ENCODE assay signal across 18 cellular contexts in genomic region chr3:77354958-77355357, GRCh38.
DNase-seq lines count a peak whose midpoint lies in the region; ATAC-seq, FAIRE-seq and TF ChIP-seq lines count a peak whose summit lies in the region.
"Had no signal": no experiment of that assay in that cellular context is flagged by ENCODE, and none has a peak within 500 bp of the region (broad histone marks: within the 10 kb centered on the region; RNA-seq: fewer than 3 reads in every experiment).

No MANE protein-coding gene starts in this region.

- no peak overlapping the region for H3K18ac ChIP-seq in H9 (ENCODE audit: insufficient read length, low read depth, low read length)

- H3K4me2 ChIP-seq in keratinocyte (ENCODE audit: control insufficient read depth, extremely low read depth, insufficient read depth, low read depth, low read length) (no peak overlapping the region), H9 (ENCODE audit: insufficient read depth, insufficient read length, low read length) (no peak overlapping the region)

- H3K27ac ChIP-seq in keratinocyte (ENCODE audit: control insufficient read depth, insufficient read depth, low read length) (no peak overlapping the region), upper lobe of right lung (no peak overlapping the region), H9 (ENCODE audit: insufficient read length, low read depth, low read length) (no peak overlapping the region)
- H3K27ac ChIP-seq: C4-2B had no signal

- no peak overlapping the region for H3K4ac ChIP-seq in H9 (ENCODE audit: low read depth, low read length)

- peaks cover 11 to 14% of the 10 kb centered on the region in 2 experiments for H3K4me1 Mint-ChIP-seq in H9
- H3K4me1 Mint-ChIP-seq: CD4-positive, CD25-positive, alpha-beta regulatory T cell had no signal

- no peak overlapping the region for H3K4me3 Mint-ChIP-seq in H9
- H3K4me3 Mint-ChIP-seq: CD4-positive, CD25-positive, alpha-beta regulatory T cell; CD8-positive, alpha-beta T cell had no signal

- H3K56ac ChIP-seq in H9 (ENCODE audit: insufficient read length, low read depth, low read length) = no peak overlapping the region

- H2BK120ac ChIP-seq in H9 (ENCODE audit: low read depth, low read length, poor library complexity, severe bottlenecking) = no peak overlapping the region

- no peaks in the 10 kb centered on the region for H3K79me1 ChIP-seq in H9 (ENCODE audit: insufficient read depth, low read depth, low read length, poor library complexity, severe bottlenecking)

- H3T11ph ChIP-seq in H9 (ENCODE audit: low read length) = no peak overlapping the region

- H4K8ac ChIP-seq in H9 (replicated peaks; ENCODE audit: insufficient read length, low read depth, low read length) = no peak overlapping the region

- H3K79me2 ChIP-seq in keratinocyte (ENCODE audit: control insufficient read depth, insufficient read depth, low read length) = no peaks in the 10 kb centered on the region
- H3K79me2 ChIP-seq in H9 (ENCODE audit: insufficient read depth, low read length) = no peaks in the 10 kb centered on the region

- H3K36me3 ChIP-seq in bronchial epithelial cell (ENCODE audit: control insufficient read depth, insufficient read depth, low read length) (no peaks in the 10 kb centered on the region), keratinocyte (ENCODE audit: control insufficient read depth in 2 of 2, extremely low read depth in 1 of 2, insufficient read depth in 2 of 2, low read length in 2 of 2) (no peaks in the 10 kb centered on the region), upper lobe of right lung (no peaks in the 10 kb centered on the region)

- H4K20me1 ChIP-seq in keratinocyte (ENCODE audit: control insufficient read depth, extremely low read depth, insufficient read depth, low read length) = no peaks in the 10 kb centered on the region
- H4K20me1 ChIP-seq in H9 (ENCODE audit: control insufficient read depth, insufficient read depth, insufficient read length) = no peaks in the 10 kb centered on the region

- no peak overlapping the region for H2AFZ ChIP-seq in keratinocyte (ENCODE audit: control insufficient read depth, low read length)
- no peak overlapping the region for H2AFZ ChIP-seq in H9 (ENCODE audit: low read length)

- H3K36me3 Mint-ChIP-seq in H9 (ENCODE audit: insufficient read depth in 1 of 3, low read depth in 3 of 3) = no peaks in the 10 kb centered on the region; a peak in 2 of 7 replicates
- H3K36me3 Mint-ChIP-seq: CD4-positive, CD25-positive, alpha-beta regulatory T cell; CD8-positive, alpha-beta T cell had no signal

- no peaks in the 10 kb centered on the region for H3K27me3 Mint-ChIP-seq in H9 (ENCODE audit: low read depth)
- H3K27me3 Mint-ChIP-seq: CD4-positive, CD25-positive, alpha-beta regulatory T cell had no signal

- H3K9me3 Mint-ChIP-seq in H9 = no peaks in the 10 kb centered on the region; a peak in 1 of 5 replicates

- H2BK20ac ChIP-seq in H9 (ENCODE audit: low read depth, low read length, poor library complexity, severe bottlenecking) = no peak overlapping the region

- H3K4me1 ChIP-seq in keratinocyte (ENCODE audit: control insufficient read depth, extremely low read depth, insufficient read depth, low read length) (no peaks in the 10 kb centered on the region), upper lobe of right lung (no peaks in the 10 kb centered on the region), H9 (ENCODE audit: insufficient read depth, low read length) (no peaks in the 10 kb centered on the region; the same call in 1 of the 2 replicates)
- H3K4me1 ChIP-seq: Caco-2 had no signal

- H3K23ac ChIP-seq in H9 (ENCODE audit: insufficient read length, low read depth, low read length) = no peak overlapping the region

- H3K23me2 ChIP-seq in H9 (ENCODE audit: insufficient read length, low read depth, low read length, poor library complexity, severe bottlenecking) = no peaks in the 10 kb centered on the region

- H4K5ac ChIP-seq in H9 (ENCODE audit: insufficient read length, low read depth, low read length) = no peak overlapping the region

- H2AK5ac ChIP-seq in H9 (ENCODE audit: insufficient read length, low read length) = no peak overlapping the region

- H3K4me3 ChIP-seq in bronchial epithelial cell (ENCODE audit: low read depth, low read length) (no peak overlapping the region), keratinocyte (ENCODE audit: control insufficient read depth in 2 of 3, extremely low read depth in 1 of 3, insufficient read depth in 2 of 3, low read depth in 1 of 3, low read length in 3 of 3) (no peak overlapping the region), upper lobe of right lung (no peak overlapping the region)

- H3K27me3 ChIP-seq in bronchial epithelial cell (ENCODE audit: control insufficient read depth, insufficient read depth, low read length) (no peaks in the 10 kb centered on the region), keratinocyte (ENCODE audit: control insufficient read depth, extremely low read depth, insufficient read depth, low read length) (no peaks in the 10 kb centered on the region), upper lobe of right lung (no peaks in the 10 kb centered on the region), H9 (ENCODE audit: insufficient read depth, low read length) (no peaks in the 10 kb centered on the region)

- no peaks in the 10 kb centered on the region for H3K9me1 ChIP-seq in keratinocyte (ENCODE audit: control insufficient read depth, extremely low read depth, insufficient read depth, low read length)

- no peak overlapping the region for H2BK5ac ChIP-seq in H9 (ENCODE audit: insufficient read length, low read length)

- no peak for DNase-seq in bronchial epithelial cell (ENCODE audit: low read depth)
- DNase-seq in keratinocyte (ENCODE audit: low read depth, low spot score) = no peak
- DNase-seq in upper lobe of right lung = no peak
- DNase-seq in HT-29 (ENCODE audit: low spot score) = no peak
- DNase-seq in C1 segment of cervical spinal cord (lab: John Stamatoyannopoulos, UW) = no peak
- DNase-seq in H9 = no peak
- DNase-seq: Caco-2; CD4-positive, CD25-positive, alpha-beta regulatory T cell; CD8-positive, alpha-beta T cell; DMS153; DMS79; EL; GDM1; GOT3; H7 had no signal

- FAIRE-seq in bronchial epithelial cell (lab: Jason Lieb, UNC) (peak; percentile 87), keratinocyte (lab: Jason Lieb, UNC) (peak; percentile 89)
- FAIRE-seq: GM12891 had no signal

- H3K14ac ChIP-seq in H9 (ENCODE audit: insufficient read depth, low read length) = no peak overlapping the region

- no peak overlapping the region for H3K27ac Mint-ChIP-seq in H9
- H3K27ac Mint-ChIP-seq: CD4-positive, CD25-positive, alpha-beta regulatory T cell; CD8-positive, alpha-beta T cell had no signal

- H3K9ac ChIP-seq in keratinocyte (ENCODE audit: control insufficient read depth, extremely low read depth, insufficient read depth, low read length) (no peak overlapping the region), H9 (ENCODE audit: extremely low read depth, insufficient read length, low read length) (no peak overlapping the region)

- TF ChIP-seq CTCF in bronchial epithelial cell (IDR thresholded peaks at IDR 0.05; ENCODE audit: insufficient read depth, low read length, severe bottlenecking) = no peak
- TF ChIP-seq CTCF in keratinocyte (optimal IDR thresholded peaks at IDR 0.05 in 1 of 3, IDR thresholded peaks at IDR 0.05 in 1 of 3, conservative IDR thresholded peaks at IDR 0.05 in 1 of 3; ENCODE audit: extremely low read depth in 1 of 3, insufficient read depth in 2 of 3, low read length in 3 of 3) = no peak
- TF ChIP-seq CTCF in upper lobe of right lung (IDR thresholded peaks at IDR 0.05) = no peak
- no peak for TF ChIP-seq CTCF in H9 (conservative IDR thresholded peaks at IDR 0.05)

- dilution Hi-C loops in keratinocyte (cut with MboI; ENCODE audit: extremely low pct_ligation_motif_present, low sequenced_read_pairs) = no loop called here

- intact Hi-C loops in upper lobe of right lung (cut with DNase I) = no loop called here

- H4K91ac ChIP-seq in H9 (ENCODE audit: insufficient read length, low read depth, low read length) = no peak overlapping the region

- peak; percentile 59 for ATAC-seq in upper lobe of right lung
- ATAC-seq: CD8-positive, alpha-beta T cell; HCT116 had no signal

- H2BK12ac ChIP-seq in H9 (ENCODE audit: insufficient read length, low read depth, low read length) = no peak overlapping the region

- no peak overlapping the region for H2BK15ac ChIP-seq in H9 (ENCODE audit: low read depth, low read length)

- H3K9me3 ChIP-seq in keratinocyte (ENCODE audit: control insufficient read depth, low read depth, low read length) (no peaks in the 10 kb centered on the region), upper lobe of right lung (no peaks in the 10 kb centered on the region), H9 (ENCODE audit: control insufficient read depth, low read depth, low read length) (no peaks in the 10 kb centered on the region)
- H3K9me3 ChIP-seq: Caco-2 had no signal
